18 cellular contexts compared by ENCODE assay signal in genomic region chr2:73944714-73945113, GRCh38. TPM values are rescaled to one million over a fixed set of nuclear protein-coding genes. Genes with fewer than 3 reads are reported as not detected.
DNase-seq lines count a peak whose midpoint lies in the region; ATAC-seq and TF ChIP-seq lines count a peak whose summit lies in the region.
"Had no signal": no experiment of that assay in that cellular context is flagged by ENCODE, and none has a peak within 500 bp of the region (broad histone marks: within the 10 kb centered on the region; RNA-seq: fewer than 3 reads in every experiment).

No MANE protein-coding gene starts in this region.

- ATAC-seq in activated CD8-positive, alpha-beta T cell treated with anti-CD3 and anti-CD28 coated beads for 36 hours, result peak; percentile 89
- no peak for ATAC-seq in activated CD8-positive, alpha-beta T cell treated with anti-CD3 and anti-CD28 coated beads, Interleukin-2, amount 10 ng/mL, durations not matched to agents 7 days and 5 days
- peak; percentile 81 for ATAC-seq in GM18868 (IDR thresholded peaks at IDR 0.05; ENCODE audit: unreplicated experiment)
- peak; percentile 97 for ATAC-seq in activated T-helper 17 cell treated with anti-CD3 and anti-CD28 coated beads, Interleukin-2, amount 50 U/mL, for 72 hours (replicated peaks)
- ATAC-seq in HG03135 (IDR thresholded peaks at IDR 0.05; ENCODE audit: unreplicated experiment), result no peak

- peaks cover 61% of the 10 kb centered on the region for H3K36me3 Mint-ChIP-seq in activated CD8-positive, alpha-beta T cell treated with anti-CD3 and anti-CD28 coated beads for 36 hours (ENCODE audit: low read depth)
- H3K36me3 Mint-ChIP-seq in activated CD8-positive, alpha-beta T cell treated with anti-CD3 and anti-CD28 coated beads, Interleukin-2, amount 10 ng/mL, durations not matched to agents 7 days and 5 days (ENCODE audit: low read depth), result peaks cover 63% of the 10 kb centered on the region
- H3K36me3 Mint-ChIP-seq in activated T-helper 17 cell treated with anti-CD3 and anti-CD28 coated beads, Interleukin-2, amount 50 U/mL, for 72 hours (ENCODE audit: low read depth), result peaks cover 100% of the 10 kb centered on the region

- H3K9me2 ChIP-seq in PC-9 (ENCODE audit: insufficient read depth), result no peaks in the 10 kb centered on the region

- no peak for TF ChIP-seq CTCF in activated CD8-positive, alpha-beta T cell treated with anti-CD3 and anti-CD28 coated beads for 36 hours (IDR thresholded peaks at IDR 0.05)
- TF ChIP-seq CTCF in PC-9 (conservative IDR thresholded peaks at IDR 0.05), result no peak

- no peaks in the 10 kb centered on the region for H3K9me3 ChIP-seq in PC-9 (ENCODE audit: insufficient read depth, low read depth)
- H3K9me3 ChIP-seq: left ventricle myocardium inferior, vagina had no signal

- H3K27ac Mint-ChIP-seq in activated CD8-positive, alpha-beta T cell treated with anti-CD3 and anti-CD28 coated beads for 36 hours, result peak overlapping the region; percentile 49
- H3K27ac Mint-ChIP-seq in activated CD8-positive, alpha-beta T cell treated with anti-CD3 and anti-CD28 coated beads, Interleukin-2, amount 10 ng/mL, durations not matched to agents 7 days and 5 days, result no peak overlapping the region
- H3K27ac Mint-ChIP-seq in activated T-helper 17 cell treated with anti-CD3 and anti-CD28 coated beads, Interleukin-2, amount 50 U/mL, for 72 hours, result peak overlapping the region; percentile 66

- intact Hi-C loops in activated CD8-positive, alpha-beta T cell treated with anti-CD3 and anti-CD28 coated beads for 36 hours (cut with micrococcal nuclease), result no loop called here
- intact Hi-C loops in PC-9 (cut with micrococcal nuclease; ENCODE audit: unreplicated experiment), result no loop called here

- no peaks in the 10 kb centered on the region for H3K9me3 Mint-ChIP-seq in activated CD8-positive, alpha-beta T cell treated with anti-CD3 and anti-CD28 coated beads for 36 hours
- no peaks in the 10 kb centered on the region for H3K9me3 Mint-ChIP-seq in activated CD8-positive, alpha-beta T cell treated with anti-CD3 and anti-CD28 coated beads, Interleukin-2, amount 10 ng/mL, durations not matched to agents 7 days and 5 days (ENCODE audit: insufficient read depth)
- no peaks in the 10 kb centered on the region for H3K9me3 Mint-ChIP-seq in activated T-helper 17 cell treated with anti-CD3 and anti-CD28 coated beads, Interleukin-2, amount 50 U/mL, for 72 hours

- H2AFZ ChIP-seq in PC-9, result no peak overlapping the region

- H3K27me3 Mint-ChIP-seq in activated CD8-positive, alpha-beta T cell treated with anti-CD3 and anti-CD28 coated beads for 36 hours, result no peaks in the 10 kb centered on the region
- no peaks in the 10 kb centered on the region for H3K27me3 Mint-ChIP-seq in activated CD8-positive, alpha-beta T cell treated with anti-CD3 and anti-CD28 coated beads, Interleukin-2, amount 10 ng/mL, durations not matched to agents 7 days and 5 days (ENCODE audit: low read depth)
- no peaks in the 10 kb centered on the region for H3K27me3 Mint-ChIP-seq in activated T-helper 17 cell treated with anti-CD3 and anti-CD28 coated beads, Interleukin-2, amount 50 U/mL, for 72 hours

- no peak overlapping the region for H3K4me3 ChIP-seq in PC-9
- H3K4me3 ChIP-seq: cardiac muscle cell, left ventricle myocardium inferior, SK-N-MC, vagina had no signal

- peak; percentile 70 for DNase-seq in activated CD8-positive, alpha-beta T cell treated with anti-CD3 and anti-CD28 coated beads for 36 hours
- no peak for DNase-seq in activated CD8-positive, alpha-beta T cell treated with anti-CD3 and anti-CD28 coated beads, Interleukin-2, amount 10 ng/mL, durations not matched to agents 7 days and 5 days
- DNase-seq in stimulated activated CD4-positive, alpha-beta T cell treated with anti-CD3 and anti-CD28 coated beads, Interleukin-4, amount 100 ng/mL, for 24 hours, result peak; percentile 48
- DNase-seq in PC-9 (no peak), superior temporal gyrus (ENCODE audit: extremely low spot score) (no peak)
- DNase-seq: activated gamma-delta T cell treated with Interleukin-2 at 50 U/mL for 16 hours, GF-D8, GOT3, KG1, left ventricle myocardium inferior, NCI-H1436 treated with DMSO at 0.1 percent for 48 hours, NCI-H446 had no signal

- H3K4me1 ChIP-seq in PC-9 (replicated peaks; ENCODE audit: insufficient read depth), result no peaks in the 10 kb centered on the region

- CTCF ChIA-PET in activated CD8-positive, alpha-beta T cell treated with anti-CD3 and anti-CD28 coated beads for 36 hours (lab: Charles Lee), result interaction anchor here (0.7 to 3.1 kb wide), 6 partner anchors 36 to 207 kb away, joined by 3 to 12 read pairs (median 4); no protein-coding TSS in a partner anchor
- CTCF ChIA-PET in activated CD8-positive, alpha-beta T cell treated with anti-CD3 and anti-CD28 coated beads, Interleukin-2, amount 10 ng/mL, durations not matched to agents 7 days and 5 days (lab: Charles Lee), result interaction anchor here (1.4 to 1.9 kb wide), 4 partner anchors 36 to 118 kb away, joined by 3 to 6 read pairs (median 4); partner anchors contain the start of gene STAMBP
- CTCF ChIA-PET in PC-9 (lab: Charles Lee), result interaction anchor here (0.5 kb wide), 1 partner anchor 17 kb away, joined by 3 read pairs; no protein-coding TSS in a partner anchor

- no peak overlapping the region for H3K4me2 ChIP-seq in PC-9

- H3K27me3 ChIP-seq in PC-9 (ENCODE audit: insufficient read depth, low read depth), result no peaks in the 10 kb centered on the region
- H3K27me3 ChIP-seq: cardiac muscle cell, vagina had no signal

- POLR2A ChIA-PET in activated CD8-positive, alpha-beta T cell treated with anti-CD3 and anti-CD28 coated beads for 36 hours (lab: Charles Lee), result interaction anchor here (0.7 to 2.2 kb wide), 3 partner anchors 9 to 42 kb away, joined by 3 to 6 read pairs (median 4); no protein-coding TSS in a partner anchor
- POLR2A ChIA-PET in activated CD8-positive, alpha-beta T cell treated with anti-CD3 and anti-CD28 coated beads, Interleukin-2, amount 10 ng/mL, durations not matched to agents 7 days and 5 days (lab: Charles Lee), result no interaction called here
- POLR2A ChIA-PET in PC-9 (lab: Charles Lee; ENCODE audit: unreplicated experiment), result no interaction called here

- peaks cover 63% of the 10 kb centered on the region for H3K36me3 ChIP-seq in PC-9 (ENCODE audit: low read depth)

- peak overlapping the region; percentile 1 for H3K4me3 Mint-ChIP-seq in activated CD8-positive, alpha-beta T cell treated with anti-CD3 and anti-CD28 coated beads for 36 hours
- H3K4me3 Mint-ChIP-seq in activated CD8-positive, alpha-beta T cell treated with anti-CD3 and anti-CD28 coated beads, Interleukin-2, amount 10 ng/mL, durations not matched to agents 7 days and 5 days, result no peak overlapping the region
- peak overlapping the region; percentile 44 for H3K4me3 Mint-ChIP-seq in activated T-helper 17 cell treated with anti-CD3 and anti-CD28 coated beads, Interleukin-2, amount 50 U/mL, for 72 hours

- H3K27ac ChIP-seq in PC-9, result no peak overlapping the region
- H3K27ac ChIP-seq: cardiac muscle cell, left ventricle myocardium inferior, SK-N-MC, vagina had no signal

- peaks cover 75% of the 10 kb centered on the region for H4K20me1 ChIP-seq in PC-9 (ENCODE audit: insufficient read depth)

- H3K4me1 Mint-ChIP-seq in activated CD8-positive, alpha-beta T cell treated with anti-CD3 and anti-CD28 coated beads for 36 hours (ENCODE audit: low read depth), result peaks cover 81% of the 10 kb centered on the region
- H3K4me1 Mint-ChIP-seq in activated CD8-positive, alpha-beta T cell treated with anti-CD3 and anti-CD28 coated beads, Interleukin-2, amount 10 ng/mL, durations not matched to agents 7 days and 5 days (ENCODE audit: low read depth), result peaks cover 34% of the 10 kb centered on the region
- H3K4me1 Mint-ChIP-seq in activated T-helper 17 cell treated with anti-CD3 and anti-CD28 coated beads, Interleukin-2, amount 50 U/mL, for 72 hours, result peaks cover 45% of the 10 kb centered on the region

- no TSS peak for BruUV-seq in PC-9 (replicated peaks; lab: Mats Ljungman, UMichigan)

- H3K79me2 ChIP-seq in PC-9 (ENCODE audit: low read depth), result peaks cover 54% of the 10 kb centered on the region

- H3F3A ChIP-seq in PC-9 (ENCODE audit: insufficient read depth, low read depth), result no peaks in the 10 kb centered on the region

RNA-seq across cellular contexts. Expression of gene DGUOK, which starts 18.0 kb away (rescaled TPM):
- 100 to 1,000 TPM in 1 of 2 experiments, 10 to 100 TPM in 1; 96.4 to 103 TPM for total RNA-seq in activated CD8-positive, alpha-beta T cell treated with anti-CD3 and anti-CD28 coated beads for 36 hours
- 10 to 100 TPM; 71.5 to 72.1 TPM for total RNA-seq in activated CD8-positive, alpha-beta T cell treated with anti-CD3 and anti-CD28 coated beads, Interleukin-2, amount 10 ng/mL, durations not matched to agents 7 days and 5 days
- 10 to 100 TPM; 66.7 to 87.8 TPM for total RNA-seq in activated T-helper 17 cell treated with anti-CD3 and anti-CD28 coated beads, Interleukin-2, amount 50 U/mL, for 72 hours
- total RNA-seq in PC-9 (2021), result 72.3 and 78.7 TPM in 2 replicates

RNA-seq across cellular contexts. Expression of gene TET3, which starts 40.0 kb away (rescaled TPM):
- 10 to 100 TPM; 15.5 to 16.4 TPM for total RNA-seq in activated CD8-positive, alpha-beta T cell treated with anti-CD3 and anti-CD28 coated beads for 36 hours
- total RNA-seq in activated CD8-positive, alpha-beta T cell treated with anti-CD3 and anti-CD28 coated beads, Interleukin-2, amount 10 ng/mL, durations not matched to agents 7 days and 5 days, result 10 to 100 TPM; 20.4 to 20.9 TPM
- 10 to 100 TPM; 15.1 to 42.6 TPM for total RNA-seq in activated T-helper 17 cell treated with anti-CD3 and anti-CD28 coated beads, Interleukin-2, amount 50 U/mL, for 72 hours
- total RNA-seq in PC-9 (2021), result 17.1 and 19.1 TPM in 2 replicates

RNA-seq across cellular contexts. Expression of gene ACTG2, which starts 51.9 kb away (rescaled TPM):
- total RNA-seq in activated CD8-positive, alpha-beta T cell treated with anti-CD3 and anti-CD28 coated beads for 36 hours, result under 1 TPM; 0.11 to 0.27 TPM
- under 1 TPM in 1 of 2 experiments, not detected in 1; 0.81 TPM for total RNA-seq in activated CD8-positive, alpha-beta T cell treated with anti-CD3 and anti-CD28 coated beads, Interleukin-2, amount 10 ng/mL, durations not matched to agents 7 days and 5 days
- total RNA-seq in activated T-helper 17 cell treated with anti-CD3 and anti-CD28 coated beads, Interleukin-2, amount 50 U/mL, for 72 hours, result not detected
- total RNA-seq in PC-9 (2021), result not detected in 2 replicates

Comparison
In these comparisons a context has a peak if more than half of its experiments do, and no peak if none do; other contexts are left out.
1. ATAC-seq: peak in activated CD8-positive, alpha-beta T cell treated with anti-CD3 and anti-CD28 coated beads for 36 hours (single experiment), GM18868 (single experiment) and activated T-helper 17 cell treated with anti-CD3 and anti-CD28 coated beads, Interleukin-2, amount 50 U/mL, for 72 hours (single experiment); none in activated CD8-positive, alpha-beta T cell treated with anti-CD3 and anti-CD28 coated beads, Interleukin-2, amount 10 ng/mL, durations not matched to agents 7 days and 5 days (single experiment) and HG03135 (single experiment).
2. DNase-seq: peak in activated CD8-positive, alpha-beta T cell treated with anti-CD3 and anti-CD28 coated beads for 36 hours (single experiment) and stimulated activated CD4-positive, alpha-beta T cell treated with anti-CD3 and anti-CD28 coated beads, Interleukin-4, amount 100 ng/mL, for 24 hours (single experiment); none in activated CD8-positive, alpha-beta T cell treated with anti-CD3 and anti-CD28 coated beads, Interleukin-2, amount 10 ng/mL, durations not matched to agents 7 days and 5 days (single experiment), PC-9 (0 of 2) and superior temporal gyrus (single experiment).